ENCODE assay signal across 8 cellular contexts in the genomic region with DNA sequence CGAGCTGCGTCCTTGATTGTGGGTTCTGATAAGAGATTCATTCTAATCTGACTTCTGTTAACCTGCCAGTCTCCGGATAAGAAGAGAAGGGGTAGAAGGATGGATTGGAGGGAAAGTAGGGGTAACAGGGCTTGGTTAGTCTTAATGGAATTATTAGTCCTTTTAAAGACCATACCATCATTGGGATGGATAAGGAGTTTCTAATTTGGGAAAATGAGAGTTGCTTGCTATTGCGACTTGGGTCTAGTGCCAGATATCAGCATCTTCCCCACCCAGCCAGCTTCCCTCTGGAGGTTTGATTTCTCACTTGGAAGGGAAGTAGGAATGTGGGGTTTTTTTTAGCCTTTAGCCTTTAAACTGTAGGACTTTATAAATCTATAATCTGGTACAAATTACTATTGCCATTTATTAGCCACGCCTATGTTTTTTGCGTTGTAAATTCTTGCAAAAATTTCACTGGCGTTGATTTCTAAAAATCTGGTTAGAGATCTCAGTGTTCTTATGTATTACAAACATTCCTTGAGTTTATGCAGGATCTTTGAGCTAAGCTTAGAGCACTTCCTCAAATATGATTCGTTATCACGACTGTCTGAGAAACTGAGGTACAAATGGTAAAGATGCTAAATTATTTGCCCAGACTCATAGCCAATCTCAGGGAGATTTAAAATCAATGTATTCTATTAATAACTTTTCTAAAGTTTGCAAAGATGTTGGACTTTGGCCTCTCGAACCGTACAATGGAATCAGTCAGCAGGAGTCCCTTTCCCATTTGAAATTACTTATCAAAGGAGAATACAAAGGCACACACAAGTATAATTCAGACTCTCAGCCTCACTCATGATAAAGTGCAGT. TPM values are rescaled to one million over a fixed set of nuclear protein-coding genes. Genes with fewer than 3 reads are reported as not detected.
DNase-seq lines count a peak whose midpoint lies in the region; ATAC-seq and TF ChIP-seq lines count a peak whose summit lies in the region.

No MANE protein-coding gene starts in this region.

- 18 to 28% methylated on average over 11 of the region's 11 CpGs for WGBS in heart right ventricle, 2 donors
- WGBS in body of pancreas, 2 donors, result 4 to 9% methylated on average over 11 of the region's 11 CpGs
- 36% methylated on average over 8 of the region's 11 CpGs for WGBS in mesenchymal stem cell
- 24% methylated on average over 11 of the region's 11 CpGs for WGBS in urinary bladder

- DNase-seq in heart right ventricle (no peak), left cardiac atrium (no peak), body of pancreas (peak in 1 of 4 donors; percentile 20), mesenchymal stem cell (no peak), HuH-7 (ENCODE audit: low spot score) (no peak), omental fat pad (ENCODE audit: low spot score) (no peak), NCI-H2196 treated with DMSO at 0.1 percent for 48 hours (lab: John Stamatoyannopoulos, UW; ENCODE audit: unreplicated experiment) (no peak)

- H3K4me2 ChIP-seq in mesenchymal stem cell (ENCODE audit: low read length, poor library complexity, severe bottlenecking), result peak overlapping the region; percentile 88

- peak overlapping the region; percentile 92 for H4K91ac ChIP-seq in mesenchymal stem cell (ENCODE audit: low read length)

- no peak overlapping the region for H3K23ac ChIP-seq in mesenchymal stem cell (ENCODE audit: low read length in 2 of 2)

- peak overlapping the region; percentile 84 for H3K9ac ChIP-seq in mesenchymal stem cell (ENCODE audit: low read length)

- H3K4me1 ChIP-seq in heart right ventricle (peaks cover 0 to 61% (median 49%) of the 10 kb centered on the region in 9 donors), body of pancreas (peaks cover 58% of the 10 kb centered on the region), mesenchymal stem cell (ENCODE audit: control insufficient read depth, insufficient read depth, low read depth, low read length) (peaks cover 1% of the 10 kb centered on the region), urinary bladder (ENCODE audit: insufficient read depth) (no peaks in the 10 kb centered on the region)

- H3K27me3 ChIP-seq in heart right ventricle (no peaks in the 10 kb centered on the region), body of pancreas (no peaks in the 10 kb centered on the region), mesenchymal stem cell (ENCODE audit: control insufficient read depth in 1 of 2, insufficient read depth in 1 of 2, low read length in 2 of 2) (peaks cover 0 to 5% of the 10 kb centered on the region in 2 experiments)

- TF ChIP-seq POLR2A in body of pancreas (IDR thresholded peaks at IDR 0.05), result no peak

- H3K14ac ChIP-seq in mesenchymal stem cell (ENCODE audit: low read length in 2 of 2), result no peak overlapping the region

- H2AFZ ChIP-seq in mesenchymal stem cell (ENCODE audit: low read depth, low read length), result peak overlapping the region; percentile 43

- H2BK5ac ChIP-seq in mesenchymal stem cell (ENCODE audit: low read depth, low read length, poor library complexity, severe bottlenecking), result no peak overlapping the region

- H2BK15ac ChIP-seq in mesenchymal stem cell (ENCODE audit: low read depth, poor library complexity, severe bottlenecking), result no peak overlapping the region

- no peak overlapping the region for H2BK120ac ChIP-seq in mesenchymal stem cell (ENCODE audit: low read depth, low read length)

- no peak overlapping the region for H3K4ac ChIP-seq in mesenchymal stem cell (ENCODE audit: low read depth in 1 of 2, low read length in 2 of 2)

- TF ChIP-seq CTCF in heart right ventricle (IDR thresholded peaks at IDR 0.05) (no peak), body of pancreas (IDR thresholded peaks at IDR 0.05) (no peak), omental fat pad (IDR thresholded peaks at IDR 0.05) (no peak)

- H2BK12ac ChIP-seq in mesenchymal stem cell (ENCODE audit: low read length in 2 of 2), result no peak overlapping the region

- H3K27ac ChIP-seq in heart right ventricle, result peak overlapping the region; percentile 90 to 99 (median 96)
- H3K27ac ChIP-seq in body of pancreas, result peak overlapping the region; percentile 79 to 100 (median 96)
- H3K27ac ChIP-seq in mesenchymal stem cell (ENCODE audit: low read length, poor library complexity, severe bottlenecking), result peak overlapping the region; percentile 43
- peak overlapping the region; percentile 46 for H3K27ac ChIP-seq in urinary bladder (ENCODE audit: low read depth)

- no peaks in the 10 kb centered on the region for H3K9me3 ChIP-seq in heart right ventricle
- no peaks in the 10 kb centered on the region for H3K9me3 ChIP-seq in body of pancreas
- H3K9me3 ChIP-seq in mesenchymal stem cell (ENCODE audit: control insufficient read depth, low read length), result no peaks in the 10 kb centered on the region

- H3K36me3 ChIP-seq in heart right ventricle (no peaks in the 10 kb centered on the region), body of pancreas (replicated peaks in 1 of 2; ENCODE audit: insufficient read depth in 1 of 2, low read depth in 2 of 2) (no peaks in the 10 kb centered on the region), mesenchymal stem cell (ENCODE audit: control insufficient read depth in 1 of 2, insufficient read depth in 2 of 2, low read depth in 1 of 2, low read length in 2 of 2) (no peaks in the 10 kb centered on the region), urinary bladder (ENCODE audit: insufficient read depth) (no peaks in the 10 kb centered on the region)

- peak overlapping the region in 1 of 2 experiments; percentile 70 for H3K18ac ChIP-seq in mesenchymal stem cell (ENCODE audit: low read depth in 1 of 2, low read length in 2 of 2)

- peaks cover 4% of the 10 kb centered on the region for H3K79me1 ChIP-seq in mesenchymal stem cell (replicated peaks; ENCODE audit: low read length, poor library complexity, severe bottlenecking)

- H3K4me3 ChIP-seq in heart right ventricle, result peak overlapping the region; percentile 91 to 99 (median 98)
- peak overlapping the region; percentile 57 to 67 for H3K4me3 ChIP-seq in body of pancreas
- H3K4me3 ChIP-seq in mesenchymal stem cell (ENCODE audit: insufficient read depth in 1 of 2, low read depth in 1 of 2, low read length in 2 of 2), result peak overlapping the region; percentile 83 to 87
- peak overlapping the region; percentile 97 for H3K4me3 ChIP-seq in urinary bladder (ENCODE audit: low read depth, low read length)

- H2AK5ac ChIP-seq in mesenchymal stem cell (ENCODE audit: low read length, severe bottlenecking), result no peak overlapping the region

- no peak for ATAC-seq in heart right ventricle
- no peak for ATAC-seq in left cardiac atrium
- no peak for ATAC-seq in body of pancreas
- no peak for ATAC-seq in omental fat pad (ENCODE audit: low FRiP score)

- no peak overlapping the region for H4K8ac ChIP-seq in mesenchymal stem cell (ENCODE audit: low read length)

- intact Hi-C loops in heart right ventricle (cut with DNase I), result no loop called here
- intact Hi-C loops in left cardiac atrium (cut with DNase I), result no loop called here
- intact Hi-C loops in body of pancreas (cut with DNase I), result no loop called here

RNA-seq across cellular contexts. Expression of a gene that starts 1.3 kb away (rescaled TPM):
- total RNA-seq in heart right ventricle (10 to 100 TPM; 44.5 to 63.4 (median 51.1) TPM), left cardiac atrium (10 to 100 TPM; 55.8 to 62.3 TPM), body of pancreas (10 to 100 TPM; 11.4 to 11.9 TPM), urinary bladder (37.6 TPM), omental fat pad (10 to 100 TPM; 27.6 to 37.0 (median 35.0) TPM)
- polyA plus RNA-seq in heart right ventricle (10 to 100 TPM; 11.9 to 23.7 TPM), urinary bladder (28.3 TPM)
- 19.5 TPM for polyA plus RNA-seq in mesenchymal stem cell (2013, experiment 1 of 2)
- polyA plus RNA-seq in mesenchymal stem cell (2013, experiment 2 of 2), result 19.9 TPM

RNA-seq across cellular contexts. Expression of a gene that starts 54.8 kb away (rescaled TPM):
- total RNA-seq in heart right ventricle, result 10 to 100 TPM in 6 of 10 donors, 1 to 10 TPM in 4; 6.8 to 18.0 (median 10.9) TPM
- 10 to 100 TPM in 1 of 2 donors, 1 to 10 TPM in 1; 5.9 to 16.8 TPM for polyA plus RNA-seq in heart right ventricle
- 10 to 100 TPM; 12.7 to 12.9 TPM for total RNA-seq in left cardiac atrium
- 10 to 100 TPM; 23.1 to 27.7 TPM for total RNA-seq in body of pancreas
- polyA plus RNA-seq in mesenchymal stem cell (2013, experiment 1 of 2), result 15.8 TPM
- polyA plus RNA-seq in mesenchymal stem cell (2013, experiment 2 of 2), result 15.6 TPM
- total RNA-seq in urinary bladder, result 20.5 TPM
- 37.5 TPM for polyA plus RNA-seq in urinary bladder
- 10 to 100 TPM; 26.9 to 44.7 (median 33.7) TPM for total RNA-seq in omental fat pad

Comparison
In these comparisons a context has a peak if more than half of its experiments do, and no peak if none do; other contexts are left out.
1. H3K27ac ChIP-seq: peak in every context shown above with its lines; median percentile 96 in heart right ventricle; 96 in body of pancreas; 46 in urinary bladder; 43 in mesenchymal stem cell.